8 cellular contexts compared by ENCODE assay signal in the genomic region with DNA sequence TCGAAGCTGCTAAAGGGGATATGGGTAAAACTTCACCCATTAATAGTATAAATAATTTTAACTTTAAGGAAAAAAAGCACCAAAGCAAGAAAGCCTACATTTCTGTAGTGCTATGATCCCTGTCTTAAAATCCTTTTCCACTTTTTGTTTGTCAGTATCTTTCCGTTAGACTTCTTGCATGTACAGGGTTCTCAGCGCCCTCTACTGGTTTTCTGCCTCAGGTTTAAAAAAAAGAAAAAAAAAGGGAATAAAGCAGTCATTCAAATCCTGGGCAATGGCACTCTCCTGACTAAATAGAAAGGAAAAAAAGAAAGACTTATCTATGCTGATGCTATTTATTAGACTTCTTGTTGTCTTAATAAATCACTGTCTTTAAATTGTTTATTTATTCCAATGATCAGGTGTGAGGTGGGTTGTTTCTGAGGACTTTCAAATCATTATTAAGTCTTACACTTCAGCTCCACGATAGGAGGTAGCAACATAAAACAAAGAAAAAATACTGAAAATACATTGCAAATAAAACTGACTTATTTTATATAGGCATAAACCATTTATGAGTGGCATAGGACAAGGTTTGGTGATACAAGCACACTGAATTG.
DNase-seq lines count a peak whose midpoint lies in the region; ATAC-seq and TF ChIP-seq lines count a peak whose summit lies in the region.

No MANE protein-coding gene starts in this region.

- TF ChIP-seq EP300 in tibial nerve (IDR thresholded peaks at IDR 0.05): no peak

- TF ChIP-seq POLR2A in tibial nerve (IDR thresholded peaks at IDR 0.05): no peak

- H3K36me3 ChIP-seq in tibial nerve: no peaks in the 10 kb centered on the region

- H3K4me1 ChIP-seq in tibial nerve: no peaks in the 10 kb centered on the region

- WGBS in tibial nerve, 2 donors: 37 to 38% methylated on average over 4 of the region's 4 CpGs

- ATAC-seq in HG03095 (IDR thresholded peaks at IDR 0.05; ENCODE audit: unreplicated experiment): no peak

- peak; percentile 82 for TF ChIP-seq CTCF in astrocyte of the cerebellum (IDR thresholded peaks at IDR 0.05; ENCODE audit: low read depth, low read length, missing control alignments)
- TF ChIP-seq CTCF in tibial nerve (IDR thresholded peaks at IDR 0.05): peak; percentile 25 to 60 (median 48)
- TF ChIP-seq CTCF in coronary artery (IDR thresholded peaks at IDR 0.05): no peak

- no peaks in the 10 kb centered on the region for H3K9me3 ChIP-seq in tibial nerve

- H3K27ac ChIP-seq in tibial nerve: no peak overlapping the region
- H3K27ac ChIP-seq in coronary artery: no peak overlapping the region

- DNase-seq in Daoy (ENCODE audit: low read depth) (peak; percentile 56), HT-29 (ENCODE audit: low spot score) (peak; percentile 66), NCI-H774 (lab: John Stamatoyannopoulos, UW) (peak; percentile 58), astrocyte of the cerebellum (ENCODE audit: low read depth) (peak; percentile 74), kidney glomerular epithelial cell (lab: John Stamatoyannopoulos, UW) (peak; percentile 69), tibial nerve (ENCODE audit: low spot score in 2 of 2) (peak in 1 of 2 donors; percentile 66), coronary artery (ENCODE audit: low spot score) (no peak)

- H3K27me3 ChIP-seq in tibial nerve: no peaks in the 10 kb centered on the region

- in situ Hi-C loops in astrocyte of the cerebellum (cut with HindIII; ENCODE audit: low sequenced_read_pairs): no loop called here

- H3K4me3 ChIP-seq in astrocyte of the cerebellum (ENCODE audit: low read depth, low read length): no peak overlapping the region
- no peak overlapping the region for H3K4me3 ChIP-seq in tibial nerve
- no peak overlapping the region for H3K4me3 ChIP-seq in coronary artery
